In the genomic region with DNA sequence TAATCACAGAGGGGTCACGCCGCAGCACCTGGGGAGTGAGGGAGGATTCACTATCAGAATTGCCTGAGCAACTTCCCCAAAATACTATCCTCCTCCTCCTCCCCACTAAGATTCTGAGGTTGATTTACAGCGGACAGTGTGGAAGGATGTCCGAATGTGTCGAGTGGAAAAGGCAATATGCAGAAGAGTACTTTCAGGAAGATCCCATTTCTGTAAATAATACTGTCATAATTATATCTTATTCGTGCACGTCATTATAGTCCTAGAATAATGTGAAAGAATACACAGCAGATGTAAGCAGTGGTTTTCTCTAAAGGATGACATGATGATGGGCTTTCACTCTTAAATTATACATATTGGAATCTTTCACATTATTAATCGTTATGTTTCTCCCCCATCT, we compare ENCODE assay signal across 21 cellular contexts.
"Had no signal": no experiment of that assay in that cellular context is flagged by ENCODE, and none has a peak within 500 bp of the region (broad histone marks: within the 10 kb centered on the region; RNA-seq: fewer than 3 reads in every experiment).

No MANE protein-coding gene starts in this region.

- H3K9me3 Mint-ChIP-seq: memory B cell, mesothelial cell of epicardium, natural killer cell, neural crest cell had no signal

- H3K4me3 Mint-ChIP-seq: memory B cell, mesothelial cell of epicardium, natural killer cell, neural crest cell had no signal

- ATAC-seq: gastrocnemius medialis, heart right ventricle, lower lobe of right lung, natural killer cell had no signal

- H3K27me3 ChIP-seq: esophagus muscularis mucosa, gastrocnemius medialis, right atrium auricular region, sigmoid colon, stomach, transverse colon had no signal

- H3K4me3 ChIP-seq: esophagus muscularis mucosa, gastrocnemius medialis, heart right ventricle, left ventricle myocardium inferior, lower lobe of right lung, right atrium auricular region, sigmoid colon, skin epidermis, stomach, thoracic aorta, transverse colon had no signal

- H3K36me3 ChIP-seq: esophagus muscularis mucosa, gastrocnemius medialis, heart right ventricle, left ventricle myocardium inferior, lower lobe of right lung, right atrium auricular region, sigmoid colon, stomach, thoracic aorta, transverse colon had no signal

- H3K4me1 Mint-ChIP-seq: memory B cell, natural killer cell had no signal

- H3K36me3 Mint-ChIP-seq: memory B cell, mesothelial cell of epicardium, natural killer cell had no signal

- H3K27ac ChIP-seq: epithelial cell of prostate, esophagus muscularis mucosa, gastrocnemius medialis, heart right ventricle, left ventricle myocardium inferior, lower lobe of right lung, right atrium auricular region, sigmoid colon, skin epidermis, stomach, thoracic aorta, transverse colon had no signal

- H3K27ac Mint-ChIP-seq: memory B cell, mesothelial cell of epicardium, natural killer cell had no signal

- DNase-seq: effector memory CD4-positive, alpha-beta T cell; gastrocnemius medialis; heart right ventricle; islet precursor cell; left ventricle myocardium inferior; lower lobe of right lung; natural killer cell; sigmoid colon; stimulated activated CD4-positive, alpha-beta T cell treated with anti-CD3 and anti-CD28 coated beads, Interleukin-2, amount 100 ng/mL, for 24 hours; stimulated activated naive CD4-positive, alpha-beta T cell; stomach; substantia nigra; transverse colon had no signal

- H3K9me3 ChIP-seq: esophagus muscularis mucosa, gastrocnemius medialis, heart right ventricle, left ventricle myocardium inferior, lower lobe of right lung, right atrium auricular region, sigmoid colon, stomach, thoracic aorta, transverse colon had no signal
